1 cellular context compared by ENCODE assay signal in genomic region chr12:69880566-69880965, GRCh38.
TF ChIP-seq lines count a peak whose summit lies in the region.

No MANE protein-coding gene starts in this region.

TF ChIP-seq in WTC11, 78 proteins besides CTCF, POLR2A, EP300 and RAD21 (continued from another document):
- TF ChIP-seq ZNF512 (CRISPR knock-in tag; IDR thresholded peaks at IDR 0.05; ENCODE audit: borderline replicate concordance) (no peak), HMGA2 (CRISPR knock-in tag; IDR thresholded peaks at IDR 0.05) (no peak), ZNF396 (CRISPR knock-in tag; IDR thresholded peaks at IDR 0.05; ENCODE audit: borderline replicate concordance) (no peak), ATF3 (CRISPR knock-in tag; conservative IDR thresholded peaks at IDR 0.05) (no peak), ZNF416 (CRISPR knock-in tag; IDR thresholded peaks at IDR 0.05) (no peak)
- TF ChIP-seq, protein P1, sequence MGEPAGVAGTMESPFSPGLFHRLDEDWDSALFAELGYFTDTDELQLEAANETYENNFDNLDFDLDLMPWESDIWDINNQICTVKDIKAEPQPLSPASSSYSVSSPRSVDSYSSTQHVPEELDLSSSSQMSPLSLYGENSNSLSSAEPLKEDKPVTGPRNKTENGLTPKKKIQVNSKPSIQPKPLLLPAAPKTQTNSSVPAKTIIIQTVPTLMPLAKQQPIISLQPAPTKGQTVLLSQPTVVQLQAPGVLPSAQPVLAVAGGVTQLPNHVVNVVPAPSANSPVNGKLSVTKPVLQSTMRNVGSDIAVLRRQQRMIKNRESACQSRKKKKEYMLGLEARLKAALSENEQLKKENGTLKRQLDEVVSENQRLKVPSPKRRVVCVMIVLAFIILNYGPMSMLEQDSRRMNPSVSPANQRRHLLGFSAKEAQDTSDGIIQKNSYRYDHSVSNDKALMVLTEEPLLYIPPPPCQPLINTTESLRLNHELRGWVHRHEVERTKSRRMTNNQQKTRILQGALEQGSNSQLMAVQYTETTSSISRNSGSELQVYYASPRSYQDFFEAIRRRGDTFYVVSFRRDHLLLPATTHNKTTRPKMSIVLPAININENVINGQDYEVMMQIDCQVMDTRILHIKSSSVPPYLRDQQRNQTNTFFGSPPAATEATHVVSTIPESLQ (CRISPR knock-in tag; IDR thresholded peaks at IDR 0.05): no peak
- TF ChIP-seq, protein P2, sequence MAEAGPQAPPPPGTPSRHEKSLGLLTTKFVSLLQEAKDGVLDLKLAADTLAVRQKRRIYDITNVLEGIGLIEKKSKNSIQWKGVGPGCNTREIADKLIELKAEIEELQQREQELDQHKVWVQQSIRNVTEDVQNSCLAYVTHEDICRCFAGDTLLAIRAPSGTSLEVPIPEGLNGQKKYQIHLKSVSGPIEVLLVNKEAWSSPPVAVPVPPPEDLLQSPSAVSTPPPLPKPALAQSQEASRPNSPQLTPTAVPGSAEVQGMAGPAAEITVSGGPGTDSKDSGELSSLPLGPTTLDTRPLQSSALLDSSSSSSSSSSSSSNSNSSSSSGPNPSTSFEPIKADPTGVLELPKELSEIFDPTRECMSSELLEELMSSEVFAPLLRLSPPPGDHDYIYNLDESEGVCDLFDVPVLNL (CRISPR knock-in tag; IDR thresholded peaks at IDR 0.05; ENCODE audit: borderline replicate concordance, low read depth): no peak
- TF ChIP-seq, protein P3, sequence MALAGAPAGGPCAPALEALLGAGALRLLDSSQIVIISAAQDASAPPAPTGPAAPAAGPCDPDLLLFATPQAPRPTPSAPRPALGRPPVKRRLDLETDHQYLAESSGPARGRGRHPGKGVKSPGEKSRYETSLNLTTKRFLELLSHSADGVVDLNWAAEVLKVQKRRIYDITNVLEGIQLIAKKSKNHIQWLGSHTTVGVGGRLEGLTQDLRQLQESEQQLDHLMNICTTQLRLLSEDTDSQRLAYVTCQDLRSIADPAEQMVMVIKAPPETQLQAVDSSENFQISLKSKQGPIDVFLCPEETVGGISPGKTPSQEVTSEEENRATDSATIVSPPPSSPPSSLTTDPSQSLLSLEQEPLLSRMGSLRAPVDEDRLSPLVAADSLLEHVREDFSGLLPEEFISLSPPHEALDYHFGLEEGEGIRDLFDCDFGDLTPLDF (CRISPR knock-in tag; IDR thresholded peaks at IDR 0.05): no peak
TF ChIP-seq in WTC11: peak in this region for 0.
